8 cellular contexts compared by ENCODE assay signal in genomic region chrX:150365051-150365952, GRCh38. TPM values are rescaled to one million over a fixed set of nuclear protein-coding genes. Genes with fewer than 3 reads are reported as not detected.
DNase-seq lines count a peak whose midpoint lies in the region; ATAC-seq and TF ChIP-seq lines count a peak whose summit lies in the region.

No MANE protein-coding gene starts in this region.

- no peak overlapping the region for H3K27ac Mint-ChIP-seq in activated B cell treated with CpG ODN at 0.5 μM for 24 hours

- peaks cover 4% of the 10 kb centered on the region for H3K27me3 Mint-ChIP-seq in activated B cell treated with CpG ODN at 0.5 μM for 24 hours

- peak; percentile 23 for DNase-seq in DMS79 (lab: John Stamatoyannopoulos, UW)
- DNase-seq in NCI-H1092 treated with DMSO at 0.1 percent for 48 hours (lab: John Stamatoyannopoulos, UW), result peak; percentile 82
- DNase-seq in activated B cell treated with CpG ODN at 0.5 μM for 24 hours, result peak; percentile 23
- peak in 1 of 2 donors; percentile 70 for DNase-seq in left colon
- peak; percentile 50 to 53 for DNase-seq in stimulated activated CD4-positive, alpha-beta T cell treated with anti-CD3 and anti-CD28 coated beads, Interleukin-1b, Interleukin-23, amount 100 ng/mL, for 4 hours (ENCODE audit: low read depth in 2 of 2)
- no peak for DNase-seq in NK-92 treated with Interleukin-12 subunit alpha and Interleukin-12 subunit beta, amount 100 ng/mL, for 24 hours (lab: John Stamatoyannopoulos, UW)
- DNase-seq in NCI-H510A (lab: John Stamatoyannopoulos, UW), result no peak

- CTCF ChIA-PET in activated B cell treated with CpG ODN at 0.5 μM for 24 hours (lab: Charles Lee), result interaction anchor here (0.7 kb wide), 1 partner anchor 121 kb away, joined by 3 read pairs; no protein-coding TSS in a partner anchor

- peaks cover 27% of the 10 kb centered on the region for H3K4me1 Mint-ChIP-seq in activated B cell treated with CpG ODN at 0.5 μM for 24 hours

- POLR2A ChIA-PET in activated B cell treated with CpG ODN at 0.5 μM for 24 hours (lab: Charles Lee), result interaction anchor here (1.0 to 2.1 kb wide), 3 partner anchors 203 to 427 kb away, joined by 4 to 12 read pairs (median 5); partner anchors contain the start of genes EOLA2 and MTMR1

- no peaks in the 10 kb centered on the region for H3K9me3 Mint-ChIP-seq in activated B cell treated with CpG ODN at 0.5 μM for 24 hours

- intact Hi-C loops in activated B cell treated with CpG ODN at 0.5 μM for 24 hours (cut with micrococcal nuclease), result loop anchor here (2.0 to 10.0 kb wide), 4 partner anchors 113 to 369 kb away; partner anchors contain the start of gene MTM1
- intact Hi-C loops in left colon (cut with DNase I, micrococcal nuclease), result no loop called here

- peak overlapping the region; percentile 84 for H3K4me3 Mint-ChIP-seq in activated B cell treated with CpG ODN at 0.5 μM for 24 hours

- H3K36me3 Mint-ChIP-seq in activated B cell treated with CpG ODN at 0.5 μM for 24 hours (ENCODE audit: low read depth), result no peaks in the 10 kb centered on the region

- no peak for TF ChIP-seq CTCF in activated B cell treated with CpG ODN at 0.5 μM for 24 hours (IDR thresholded peaks at IDR 0.05)

- H3K27ac ChIP-seq in cingulate gyrus (ENCODE audit: low read depth, low read length), result peak overlapping the region; percentile 91

- ATAC-seq in activated B cell treated with CpG ODN at 0.5 μM for 24 hours (ENCODE audit: low read depth) (peak; percentile 10), left colon (peak; percentile 39)

RNA-seq across cellular contexts. Expression of gene MAMLD1, which starts 2.2 kb away (rescaled TPM):
- total RNA-seq in activated B cell treated with CpG ODN at 0.5 μM for 24 hours (1.2 and 1.4 TPM in 2 replicates), left colon (under 1 TPM; 0.76 to 0.92 TPM)

Comparison
In these comparisons a context has a peak if more than half of its experiments do, and no peak if none do; other contexts are left out.
1. DNase-seq: peak in DMS79 (single experiment), NCI-H1092 treated with DMSO at 0.1 percent for 48 hours (single experiment), activated B cell treated with CpG ODN at 0.5 μM for 24 hours (single experiment) and stimulated activated CD4-positive, alpha-beta T cell treated with anti-CD3 and anti-CD28 coated beads, Interleukin-1b, Interleukin-23, amount 100 ng/mL, for 4 hours (2 of 2); none in NK-92 treated with Interleukin-12 subunit alpha and Interleukin-12 subunit beta, amount 100 ng/mL, for 24 hours (single experiment) and NCI-H510A (single experiment).